ENCODE assay signal across 34 cellular contexts in genomic region chr6:1931817-1932216, GRCh38.
"Had no signal": no experiment of that assay in that cellular context is flagged by ENCODE, and none has a peak within 500 bp of the region (broad histone marks: within the 10 kb centered on the region; RNA-seq: fewer than 3 reads in every experiment).

No MANE protein-coding gene starts in this region.

- H3K27me3 ChIP-seq: MG63 had no signal

- H3K4me2 ChIP-seq: KMS-11 had no signal

- DNase-seq: Karpas-422, Kasumi-1, MG63, MM.1S, MV-4-11, NCI-H1048, NCI-H1092, NCI-H1092 treated with DMSO at 0.1 percent for 48 hours, NCI-H1105, NCI-H1105 treated with DMSO at 0.1 percent for 48 hours, NCI-H1417, NCI-H1417 treated with DMSO at 0.1 percent for 48 hours, NCI-H1436, NCI-H1436 treated with DMSO at 0.1 percent for 48 hours, NCI-H146, NCI-H1694, NCI-H1694 treated with DMSO at 0.1 percent for 48 hours, NCI-H187, NCI-H187 treated with DMSO at 0.1 percent for 48 hours, NCI-H1930, NCI-H2029, NCI-H2029 treated with DMSO at 0.1 percent for 48 hours, NCI-H2081, NCI-H2081 treated with DMSO at 0.1 percent for 48 hours, NCI-H2107, NCI-H2171, NCI-H2171 treated with DMSO at 0.1 percent for 48 hours, NCI-H2227 treated with DMSO at 0.1 percent for 48 hours, NCI-H226, NCI-H345, NCI-H446, NCI-H446 treated with DMSO at 0.1 percent for 48 hours, NCI-H510A had no signal

- H3K36me3 ChIP-seq: MG63 had no signal

- H3K4me3 ChIP-seq: MG63 had no signal

- H3K9ac ChIP-seq: KMS-11 had no signal

- H3K9me3 ChIP-seq: MG63 had no signal

- H3K27ac ChIP-seq: KMS-11 had no signal
